24 cellular contexts compared by ENCODE assay signal in genomic region chr13:30526612-30527217, GRCh38.
DNase-seq lines count a peak whose midpoint lies in the region; ATAC-seq and TF ChIP-seq lines count a peak whose summit lies in the region.
"Had no signal": no experiment of that assay in that cellular context is flagged by ENCODE, and none has a peak within 500 bp of the region (broad histone marks: within the 10 kb centered on the region; RNA-seq: fewer than 3 reads in every experiment).

No MANE protein-coding gene starts in this region.

- no peak overlapping the region for H3K4me3 Mint-ChIP-seq in activated CD4-positive, alpha-beta T cell treated with anti-CD3 and anti-CD28 coated beads, Interleukin-2, amount 10 ng/mL, durations not matched to agents 7 days and 5 days
- H3K4me3 Mint-ChIP-seq: activated CD8-positive, alpha-beta T cell treated with anti-CD3 and anti-CD28 coated beads for 36 hours; activated naive CD4-positive, alpha-beta T cell treated with anti-CD3 and anti-CD28 coated beads, Interleukin-2, amount 10 ng/mL, durations not matched to agents 7 days and 5 days; activated T-cell treated with anti-CD3 and anti-CD28 coated beads, Interleukin-2, amount 50 U/mL, for 24 hours; naive B cell; T-helper 17 cell had no signal

- peak; percentile 18 for DNase-seq in left ventricle myocardium inferior
- DNase-seq in left ventricle myocardium superior, result no peak
- DNase-seq in choroid plexus epithelial cell (ENCODE audit: low read depth), result peak; percentile 50
- peak; percentile 90 for DNase-seq in islet precursor cell
- DNase-seq in smooth muscle cell (lab: John Stamatoyannopoulos, UW; ENCODE audit: unreplicated experiment), result no peak
- DNase-seq in DMS53 (lab: John Stamatoyannopoulos, UW), result no peak
- DNase-seq in activated CD4-positive, alpha-beta T cell treated with anti-CD3 and anti-CD28 coated beads, Interleukin-2, amount 10 ng/mL, durations not matched to agents 7 days and 5 days, result no peak
- DNase-seq: activated CD8-positive, alpha-beta T cell treated with anti-CD3 and anti-CD28 coated beads for 36 hours; activated naive CD4-positive, alpha-beta T cell treated with anti-CD3 and anti-CD28 coated beads, Interleukin-2, amount 10 ng/mL, durations not matched to agents 7 days and 5 days; activated T-cell treated with anti-CD3 and anti-CD28 coated beads, Interleukin-2, amount 50 U/mL, for 24 hours; Calu3; erythroblast; GDM1; head of caudate nucleus; naive B cell; NCI-H1417; NCI-H2171 treated with DMSO at 0.1 percent for 48 hours; NCI-H526 treated with DMSO at 0.1 percent for 48 hours; posterior cingulate gyrus; T-helper 17 cell; WERI-Rb-1 had no signal

- no peaks in the 10 kb centered on the region for H3F3A ChIP-seq in smooth muscle cell (ENCODE audit: low read depth)

- no peaks in the 10 kb centered on the region for H3K27me3 ChIP-seq in left ventricle myocardium inferior (ENCODE audit: low read depth)
- H3K27me3 ChIP-seq in smooth muscle cell (ENCODE audit: low read depth), result no peaks in the 10 kb centered on the region
- H3K27me3 ChIP-seq: BLaER1 had no signal

- no peak overlapping the region for H3K4me3 ChIP-seq in left ventricle myocardium inferior
- H3K4me3 ChIP-seq in choroid plexus epithelial cell (ENCODE audit: low read depth, low read length), result no peak overlapping the region
- H3K4me3 ChIP-seq in smooth muscle cell, result no peak overlapping the region
- H3K4me3 ChIP-seq: BLaER1 had no signal

- CTCF ChIA-PET in activated CD4-positive, alpha-beta T cell treated with anti-CD3 and anti-CD28 coated beads, Interleukin-2, amount 10 ng/mL, durations not matched to agents 7 days and 5 days (lab: Charles Lee), result interaction anchor here (0.7 to 1.5 kb wide), 3 partner anchors 8 to 32 kb away, joined by 3 to 4 read pairs (median 3); no protein-coding TSS in a partner anchor

- TF ChIP-seq CTCF in left ventricle myocardium inferior (IDR thresholded peaks at IDR 0.05; ENCODE audit: borderline replicate concordance) (no peak), choroid plexus epithelial cell (conservative IDR thresholded peaks at IDR 0.05; ENCODE audit: low read depth, low read length) (peak; percentile 25), smooth muscle cell (IDR thresholded peaks at IDR 0.05; ENCODE audit: borderline replicate concordance, insufficient read depth, poor library complexity, severe bottlenecking) (no peak)

- H3K27ac ChIP-seq in left ventricle myocardium inferior (replicated peaks), result no peak overlapping the region
- no peak overlapping the region for H3K27ac ChIP-seq in smooth muscle cell (ENCODE audit: low read depth)
- H3K27ac ChIP-seq: BLaER1 had no signal

- H3K9me3 Mint-ChIP-seq in activated CD4-positive, alpha-beta T cell treated with anti-CD3 and anti-CD28 coated beads, Interleukin-2, amount 10 ng/mL, durations not matched to agents 7 days and 5 days, result no peaks in the 10 kb centered on the region
- H3K9me3 Mint-ChIP-seq: activated CD8-positive, alpha-beta T cell treated with anti-CD3 and anti-CD28 coated beads for 36 hours; activated naive CD4-positive, alpha-beta T cell treated with anti-CD3 and anti-CD28 coated beads, Interleukin-2, amount 10 ng/mL, durations not matched to agents 7 days and 5 days; activated T-cell treated with anti-CD3 and anti-CD28 coated beads, Interleukin-2, amount 50 U/mL, for 24 hours had no signal

- POLR2A ChIA-PET in activated CD4-positive, alpha-beta T cell treated with anti-CD3 and anti-CD28 coated beads, Interleukin-2, amount 10 ng/mL, durations not matched to agents 7 days and 5 days (lab: Charles Lee), result no interaction called here

- peaks cover 12% of the 10 kb centered on the region for H3K4me1 Mint-ChIP-seq in activated CD4-positive, alpha-beta T cell treated with anti-CD3 and anti-CD28 coated beads, Interleukin-2, amount 10 ng/mL, durations not matched to agents 7 days and 5 days

- H2AFZ ChIP-seq in smooth muscle cell (ENCODE audit: low read depth), result peak overlapping the region; percentile 47

- H3K36me3 Mint-ChIP-seq in activated CD4-positive, alpha-beta T cell treated with anti-CD3 and anti-CD28 coated beads, Interleukin-2, amount 10 ng/mL, durations not matched to agents 7 days and 5 days (ENCODE audit: low read depth), result no peaks in the 10 kb centered on the region
- H3K36me3 Mint-ChIP-seq: activated naive CD4-positive, alpha-beta T cell treated with anti-CD3 and anti-CD28 coated beads, Interleukin-2, amount 10 ng/mL, durations not matched to agents 7 days and 5 days; naive B cell had no signal

- ATAC-seq in left ventricle myocardium superior (no peak), HG02970 (IDR thresholded peaks at IDR 0.05; ENCODE audit: low FRiP score, unreplicated experiment) (no peak)
- ATAC-seq: activated CD8-positive, alpha-beta T cell treated with anti-CD3 and anti-CD28 coated beads for 36 hours; Right ventricle myocardium inferior; T-helper 17 cell had no signal

- no peaks in the 10 kb centered on the region for H4K20me1 ChIP-seq in smooth muscle cell (ENCODE audit: low read depth)
- H4K20me1 ChIP-seq: BLaER1 had no signal

- H3K4me1 ChIP-seq in left ventricle myocardium inferior (no peaks in the 10 kb centered on the region), smooth muscle cell (ENCODE audit: low read depth) (no peaks in the 10 kb centered on the region)
- H3K4me1 ChIP-seq: BLaER1 had no signal

- intact Hi-C loops in left ventricle myocardium inferior (cut with micrococcal nuclease) (no loop called here), left ventricle myocardium superior (cut with micrococcal nuclease) (no loop called here)

- H3K9me3 ChIP-seq in left ventricle myocardium inferior (replicated peaks), result no peaks in the 10 kb centered on the region
- no peaks in the 10 kb centered on the region for H3K9me3 ChIP-seq in smooth muscle cell (replicated peaks; ENCODE audit: low read depth)
- H3K9me3 ChIP-seq: BLaER1 had no signal

- H3K79me2 ChIP-seq in smooth muscle cell (ENCODE audit: low read depth), result no peaks in the 10 kb centered on the region

- 57% methylated on average over 16 of the region's 16 CpGs for whole genome bisulfite sequencing in smooth muscle cell (ENCODE audit: low lambda C conversion rate)

- H3K4me2 ChIP-seq in smooth muscle cell, result no peak overlapping the region
- H3K4me2 ChIP-seq: BLaER1 had no signal

- no peak overlapping the region for H3K9ac ChIP-seq in smooth muscle cell (ENCODE audit: low read depth)
- H3K9ac ChIP-seq: BLaER1 had no signal

- no peak overlapping the region for H3K27ac Mint-ChIP-seq in activated CD4-positive, alpha-beta T cell treated with anti-CD3 and anti-CD28 coated beads, Interleukin-2, amount 10 ng/mL, durations not matched to agents 7 days and 5 days
- H3K27ac Mint-ChIP-seq: activated CD8-positive, alpha-beta T cell treated with anti-CD3 and anti-CD28 coated beads for 36 hours; activated naive CD4-positive, alpha-beta T cell treated with anti-CD3 and anti-CD28 coated beads, Interleukin-2, amount 10 ng/mL, durations not matched to agents 7 days and 5 days; activated T-cell treated with anti-CD3 and anti-CD28 coated beads, Interleukin-2, amount 50 U/mL, for 24 hours; naive B cell; T-helper 17 cell had no signal

- H3K36me3 ChIP-seq in left ventricle myocardium inferior, result no peaks in the 10 kb centered on the region
- no peaks in the 10 kb centered on the region for H3K36me3 ChIP-seq in smooth muscle cell (ENCODE audit: low read depth)
- H3K36me3 ChIP-seq: BLaER1, WERI-Rb-1 had no signal

- H3K27me3 Mint-ChIP-seq in activated CD4-positive, alpha-beta T cell treated with anti-CD3 and anti-CD28 coated beads, Interleukin-2, amount 10 ng/mL, durations not matched to agents 7 days and 5 days, result no peaks in the 10 kb centered on the region
- H3K27me3 Mint-ChIP-seq: activated CD8-positive, alpha-beta T cell treated with anti-CD3 and anti-CD28 coated beads for 36 hours; activated T-cell treated with anti-CD3 and anti-CD28 coated beads, Interleukin-2, amount 50 U/mL, for 24 hours; naive B cell; T-helper 17 cell had no signal

Comparison
In these comparisons a context has a peak if more than half of its experiments do, and no peak if none do; other contexts are left out.
1. DNase-seq: peak in left ventricle myocardium inferior (single experiment), choroid plexus epithelial cell (single experiment) and islet precursor cell (single experiment); none in left ventricle myocardium superior (single experiment), smooth muscle cell (single experiment), DMS53 (single experiment) and activated CD4-positive, alpha-beta T cell treated with anti-CD3 and anti-CD28 coated beads, Interleukin-2, amount 10 ng/mL, durations not matched to agents 7 days and 5 days (single experiment).